Comparison of ENCODE assay signal across 15 cellular contexts in genomic region chr3:112813016-112813415, GRCh38. TPM values are rescaled to one million over a fixed set of nuclear protein-coding genes. Genes with fewer than 3 reads are reported as not detected.
DNase-seq lines count a peak whose midpoint lies in the region; ATAC-seq and TF ChIP-seq lines count a peak whose summit lies in the region.
"Had no signal": no experiment of that assay in that cellular context is flagged by ENCODE, and none has a peak within 500 bp of the region (broad histone marks: within the 10 kb centered on the region; RNA-seq: fewer than 3 reads in every experiment).

No MANE protein-coding gene starts in this region.

- H3K4me1 ChIP-seq in skeletal muscle tissue (ENCODE audit: control insufficient read depth in 3 of 3, insufficient read depth in 3 of 3, low read length in 3 of 3), result peaks cover 2 to 8% (median 6%) of the 10 kb centered on the region in 3 donors
- H3K4me1 ChIP-seq in foreskin keratinocyte, result peaks cover 5% of the 10 kb centered on the region
- H3K4me1 ChIP-seq: neural progenitor cell had no signal

- TF ChIP-seq CTCF in AG10803 (conservative IDR thresholded peaks at IDR 0.05; ENCODE audit: low read length) (no peak), NB4 (IDR thresholded peaks at IDR 0.05; ENCODE audit: low read depth, low read length) (no peak), fibroblast of villous mesenchyme (IDR thresholded peaks at IDR 0.05; ENCODE audit: insufficient read depth, low read depth, low read length) (no peak), foreskin keratinocyte (conservative IDR thresholded peaks at IDR 0.05) (no peak)

- no peaks in the 10 kb centered on the region for H3K9me3 ChIP-seq in skeletal muscle tissue (ENCODE audit: control insufficient read depth in 3 of 3, low read length in 3 of 3)
- H3K9me3 ChIP-seq: gastrocnemius medialis had no signal

- H3K27ac ChIP-seq in skeletal muscle tissue (ENCODE audit: low read depth, low read length) (peak overlapping the region; percentile 76), foreskin keratinocyte (no peak overlapping the region)
- H3K27ac ChIP-seq: gastrocnemius medialis, neural progenitor cell had no signal

- H3K4me3 ChIP-seq in AG10803 (ENCODE audit: low read length) (no peak overlapping the region), NB4 (ENCODE audit: low read depth, low read length) (no peak overlapping the region), fibroblast of villous mesenchyme (ENCODE audit: low read depth, low read length) (no peak overlapping the region), skeletal muscle tissue (ENCODE audit: low read length in 3 of 3) (no peak overlapping the region)
- H3K4me3 ChIP-seq: gastrocnemius medialis, neural progenitor cell had no signal

- ATAC-seq in foreskin keratinocyte (no peak), HG03521 (IDR thresholded peaks at IDR 0.05; ENCODE audit: unreplicated experiment) (no peak)
- ATAC-seq: gastrocnemius medialis, HepG2 had no signal

- DNase-seq in AG10803 (ENCODE audit: low read depth), result peak; percentile 33
- peak; percentile 10 for DNase-seq in NB4 (ENCODE audit: low read depth)
- peak; percentile 65 for DNase-seq in fibroblast of villous mesenchyme (ENCODE audit: low read depth)
- DNase-seq in Ammon's horn (ENCODE audit: low spot score), result no peak
- DNase-seq in foreskin keratinocyte, result no peak
- DNase-seq in effector CD8-positive, alpha-beta T cell (lab: John Stamatoyannopoulos, UW), result no peak
- DNase-seq: activated CD8-positive, alpha-beta memory T cell treated with anti-CD3 and anti-CD28 coated beads, Interleukin-2, amount 50 U/mL, for 48 hours; activated naive CD4-positive, alpha-beta T cell; NCI-H1092 had no signal

- TF ChIP-seq POLR2A in NB4 (IDR thresholded peaks at IDR 0.05; ENCODE audit: extremely low read depth, insufficient read length), result no peak

- no peak overlapping the region for H3K9ac ChIP-seq in skeletal muscle tissue (ENCODE audit: low read depth in 1 of 3, low read length in 3 of 3)
- H3K9ac ChIP-seq: neural progenitor cell had no signal

- no peaks in the 10 kb centered on the region for H3K36me3 ChIP-seq in skeletal muscle tissue (ENCODE audit: control insufficient read depth in 3 of 3, insufficient read depth in 3 of 3, low read length in 3 of 3)
- H3K36me3 ChIP-seq: gastrocnemius medialis, neural progenitor cell had no signal

- H3K27me3 ChIP-seq in skeletal muscle tissue (ENCODE audit: control insufficient read depth in 3 of 3, insufficient read depth in 3 of 3, low read length in 3 of 3) (no peaks in the 10 kb centered on the region), foreskin keratinocyte (no peaks in the 10 kb centered on the region)
- H3K27me3 ChIP-seq: gastrocnemius medialis, neural progenitor cell had no signal

RNA-seq across cellular contexts. Expression of gene CD200R1L, which starts 33.6 kb away (rescaled TPM):
- total RNA-seq in fibroblast of villous mesenchyme (not detected in 2 replicates), skeletal muscle tissue (not detected), foreskin keratinocyte (not detected in 2 replicates)
- polyA plus RNA-seq in foreskin keratinocyte, result not detected in 2 replicates
- total RNA-seq: gastrocnemius medialis, HepG2, lung microvascular endothelial cell had no signal
- polyA plus RNA-seq: HepG2 had no signal

Comparison
In these comparisons a context has a peak if more than half of its experiments do, and no peak if none do; other contexts are left out.
1. DNase-seq: peak in AG10803 (single experiment), NB4 (single experiment) and fibroblast of villous mesenchyme (single experiment); none in Ammon's horn (single experiment), foreskin keratinocyte (0 of 2) and effector CD8-positive, alpha-beta T cell (single experiment).